In genomic region chr19:1312732-1313694, GRCh38 we compare ENCODE assay signal across 1 cellular context.
TF ChIP-seq lines count a peak whose summit lies in the region.

No MANE protein-coding gene starts in this region.

TF ChIP-seq in Ishikawa, 13 proteins besides CTCF, POLR2A, EP300 and RAD21:
- TF ChIP-seq FOXM1 (IDR thresholded peaks at IDR 0.05; ENCODE audit: borderline replicate concordance, low read depth) (no peak), ZBTB7A (IDR thresholded peaks at IDR 0.05; ENCODE audit: low read depth) (peak; percentile 97), YY1 (IDR thresholded peaks at IDR 0.05; ENCODE audit: low read depth) (no peak), NFIC (IDR thresholded peaks at IDR 0.05) (peak; percentile 86), TAF1 (IDR thresholded peaks at IDR 0.05; ENCODE audit: low read depth) (no peak), USF1 (IDR thresholded peaks at IDR 0.05) (peak; percentile 61; the same call in 1 of the 2 replicates), TEAD4 (IDR thresholded peaks at IDR 0.05) (peak; percentile 96), MAX (IDR thresholded peaks at IDR 0.05) (peak; percentile 51), TCF12 (IDR thresholded peaks at IDR 0.05; ENCODE audit: low read depth) (peak; percentile 96), EGR1 (IDR thresholded peaks at IDR 0.05) (no peak), REST (IDR thresholded peaks at IDR 0.05; ENCODE audit: low read depth) (no peak), CREB1 (IDR thresholded peaks at IDR 0.05; ENCODE audit: low read depth) (no peak), CEBPB (IDR thresholded peaks at IDR 0.05) (no peak)
